9 cellular contexts compared by ENCODE assay signal in the genomic region with DNA sequence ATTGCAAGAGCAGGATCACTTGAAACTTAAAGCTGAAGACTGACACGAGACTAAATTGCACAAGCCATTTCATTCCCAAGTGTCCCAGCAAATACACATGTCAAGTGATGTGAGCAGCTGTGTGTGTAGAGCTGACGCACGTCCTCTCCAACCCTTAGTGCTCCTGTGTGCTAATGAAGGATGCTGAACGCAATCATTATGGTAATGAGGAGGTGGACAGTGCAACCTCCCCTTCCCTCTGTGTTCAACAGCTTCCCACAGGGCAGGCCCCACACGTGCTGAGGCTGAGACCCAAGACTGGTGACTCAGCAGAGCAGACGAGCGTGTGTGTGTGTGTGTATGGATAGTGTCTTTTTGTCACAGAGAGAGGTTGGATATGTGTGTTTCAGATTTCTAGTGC.
DNase-seq lines count a peak whose midpoint lies in the region; ATAC-seq, FAIRE-seq and TF ChIP-seq lines count a peak whose summit lies in the region.
"Had no signal": no experiment of that assay in that cellular context is flagged by ENCODE, and none has a peak within 500 bp of the region (broad histone marks: within the 10 kb centered on the region; RNA-seq: fewer than 3 reads in every experiment).

No MANE protein-coding gene starts in this region.

- intact Hi-C loops in left lung (cut with DNase I) = no loop called here
- intact Hi-C loops in A673 (cut with micrococcal nuclease; ENCODE audit: unreplicated experiment) = no loop called here

- no TSS peak for BruUV-seq in A673 (replicated peaks; lab: Mats Ljungman, UMichigan)

- H3K4me3 ChIP-seq in left lung (no peak overlapping the region), A673 (ENCODE audit: low read depth, low read length, poor library complexity, severe bottlenecking) (no peak overlapping the region), MM.1S (ENCODE audit: low read length) (no peak overlapping the region)
- H3K4me3 ChIP-seq: Peyer's patch had no signal

- H3K4me1 ChIP-seq in left lung (no peaks in the 10 kb centered on the region), A673 (ENCODE audit: insufficient read depth, low read length, poor library complexity, severe bottlenecking) (no peaks in the 10 kb centered on the region), MM.1S (ENCODE audit: low read length) (no peaks in the 10 kb centered on the region)
- H3K4me1 ChIP-seq: Peyer's patch had no signal

- no peak overlapping the region for H3K4me2 ChIP-seq in MM.1S (ENCODE audit: low read depth, low read length)

- no peaks in the 10 kb centered on the region for H3K27me3 ChIP-seq in left lung
- no peaks in the 10 kb centered on the region for H3K27me3 ChIP-seq in A673 (replicated peaks; ENCODE audit: insufficient read depth, low read depth, low read length, poor library complexity)
- H3K27me3 ChIP-seq in MM.1S (replicated peaks; ENCODE audit: insufficient read depth, low read length) = no peaks in the 10 kb centered on the region
- H3K27me3 ChIP-seq: Peyer's patch had no signal

- TF ChIP-seq CTCF in left lung (IDR thresholded peaks at IDR 0.05) (no peak), A673 (conservative IDR thresholded peaks at IDR 0.05; ENCODE audit: low read depth, low read length) (no peak), MM.1S (IDR thresholded peaks at IDR 0.05; ENCODE audit: low read length) (no peak)

- H3K36me3 ChIP-seq in left lung (no peaks in the 10 kb centered on the region), A673 (ENCODE audit: insufficient read depth, low read length, poor library complexity, severe bottlenecking) (no peaks in the 10 kb centered on the region), MM.1S (replicated peaks; ENCODE audit: insufficient read depth, low read length) (no peaks in the 10 kb centered on the region)
- H3K36me3 ChIP-seq: Peyer's patch had no signal

- H4K20me1 ChIP-seq in MM.1S (ENCODE audit: insufficient read depth, low read length) = no peaks in the 10 kb centered on the region

- no peak overlapping the region for H3K9ac ChIP-seq in MM.1S (ENCODE audit: low read length)

- no peaks in the 10 kb centered on the region for H3K9me2 ChIP-seq in MM.1S (replicated peaks; ENCODE audit: insufficient read depth, low read length)

- H3F3A ChIP-seq in MM.1S (ENCODE audit: insufficient read depth, low read length) = no peaks in the 10 kb centered on the region

- CTCF ChIA-PET in A673 (lab: Charles Lee) = no interaction called here

- ATAC-seq in left lung (peak; percentile 77), GM19395 (IDR thresholded peaks at IDR 0.05; ENCODE audit: unreplicated experiment) (no peak)

- H3K79me2 ChIP-seq in MM.1S (ENCODE audit: low read length) = no peaks in the 10 kb centered on the region

- peak overlapping the region; percentile 76 for H3K27ac ChIP-seq in caudate nucleus (ENCODE audit: low read depth, low read length)
- H3K27ac ChIP-seq in left lung = no peak overlapping the region
- H3K27ac ChIP-seq in A673 (ENCODE audit: low read depth, low read length, poor library complexity, severe bottlenecking) = no peak overlapping the region
- H3K27ac ChIP-seq in MM.1S (ENCODE audit: low read length) = no peak overlapping the region

- H2AFZ ChIP-seq in MM.1S (ENCODE audit: low read length) = no peak overlapping the region

- DNase-seq in NCI-H2081 (lab: John Stamatoyannopoulos, UW) (peak; percentile 53 to 84), NCI-H2081 treated with DMSO at 0.1 percent for 48 hours (lab: John Stamatoyannopoulos, UW) (no peak), caudate nucleus (lab: John Stamatoyannopoulos, UW) (peak in 23 of 61 donors; percentile 10 to 71 (median 31)), left lung (peak in 1 of 2 donors; percentile 40), urothelium cell line (ENCODE audit: low spot score) (no peak), A673 (ENCODE audit: low spot score) (no peak), MM.1S (no peak)

- FAIRE-seq in urothelium cell line (lab: Jason Lieb, UNC) = peak; percentile 5

- POLR2A ChIA-PET in A673 (lab: Charles Lee; ENCODE audit: low non-redundant PET) = no interaction called here

- peaks cover 0 to 17% of the 10 kb centered on the region in 2 donors for H3K9me3 ChIP-seq in left lung
- H3K9me3 ChIP-seq in A673 (ENCODE audit: low read depth, low read length, poor library complexity, severe bottlenecking) = peaks cover 39% of the 10 kb centered on the region
- H3K9me3 ChIP-seq in MM.1S (replicated peaks; ENCODE audit: insufficient read depth, low read length) = no peaks in the 10 kb centered on the region

Comparison
In these comparisons a context has a peak if more than half of its experiments do, and no peak if none do; other contexts are left out.
1. DNase-seq: peak in NCI-H2081 (2 of 2); none in NCI-H2081 treated with DMSO at 0.1 percent for 48 hours (single experiment), urothelium cell line (single experiment), A673 (single experiment) and MM.1S (single experiment).